2 cellular contexts compared by ENCODE assay signal in genomic region chr5:134459491-134459890, GRCh38.
TF ChIP-seq lines count a peak whose summit lies in the region.

No MANE protein-coding gene starts in this region.

TF ChIP-seq in IMR-90, 13 proteins besides CTCF, POLR2A, EP300 and RAD21:
- TF ChIP-seq BHLHE40 (IDR thresholded peaks at IDR 0.05; ENCODE audit: low read depth, low read length) (no peak), MAFK (IDR thresholded peaks at IDR 0.05; ENCODE audit: low read depth, low read length) (no peak)

TF ChIP-seq in HepG2, 621 proteins besides CTCF, POLR2A, EP300 and RAD21:
- TF ChIP-seq TOPORS (CRISPR knock-in tag; IDR thresholded peaks at IDR 0.05) (no peak), ZNF407 (CRISPR knock-in tag; IDR thresholded peaks at IDR 0.05; ENCODE audit: not compliant biosample characterization) (no peak), ZNF713 (CRISPR knock-in tag; IDR thresholded peaks at IDR 0.05) (no peak), NONO (IDR thresholded peaks at IDR 0.05) (no peak), NONO (CRISPR knock-in tag; conservative IDR thresholded peaks at IDR 0.05) (no peak), ZNF720 (CRISPR knock-in tag; IDR thresholded peaks at IDR 0.05) (no peak), ZBTB14 (CRISPR knock-in tag; IDR thresholded peaks at IDR 0.05) (no peak), MNT (IDR thresholded peaks at IDR 0.05) (no peak), PRDM4 (CRISPR knock-in tag; IDR thresholded peaks at IDR 0.05; ENCODE audit: borderline replicate concordance) (no peak)
